Comparison of ENCODE assay signal across 13 cellular contexts in the genomic region with DNA sequence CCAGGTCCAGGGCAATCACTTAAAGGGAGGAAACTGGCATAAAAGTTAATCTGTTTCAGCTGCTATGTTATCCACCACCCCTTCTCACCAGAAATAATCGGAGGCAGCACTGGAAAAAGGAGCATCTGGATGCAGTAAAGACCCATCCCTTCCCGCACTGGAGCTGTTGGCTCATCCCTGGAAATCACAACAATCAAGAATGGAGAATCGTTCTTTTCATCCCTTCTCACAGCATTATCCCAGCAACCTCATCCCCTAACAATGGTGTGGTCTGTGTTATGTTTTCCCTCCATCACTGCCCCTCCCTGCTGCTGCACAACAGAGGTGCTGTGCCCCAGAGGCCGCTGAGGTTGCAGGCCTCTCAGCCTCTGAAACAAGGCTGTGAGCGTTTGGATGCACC.
DNase-seq lines count a peak whose midpoint lies in the region; ATAC-seq and TF ChIP-seq lines count a peak whose summit lies in the region.
"Had no signal": no experiment of that assay in that cellular context is flagged by ENCODE, and none has a peak within 500 bp of the region (broad histone marks: within the 10 kb centered on the region; RNA-seq: fewer than 3 reads in every experiment).

No MANE protein-coding gene starts in this region.

- H4K91ac ChIP-seq in mesenchymal stem cell (ENCODE audit: low read length), result no peak overlapping the region

- no peak overlapping the region for H3K18ac ChIP-seq in mesenchymal stem cell (ENCODE audit: low read depth in 1 of 2, low read length in 2 of 2)

- TF ChIP-seq CTCF in ascending aorta (IDR thresholded peaks at IDR 0.05), result no peak
- no peak for TF ChIP-seq CTCF in brain microvascular endothelial cell (IDR thresholded peaks at IDR 0.05; ENCODE audit: low read depth, low read length, missing control alignments)

- WGBS in mesenchymal stem cell, result 81% methylated on average over 5 of the region's 5 CpGs

- peaks cover 37% of the 10 kb centered on the region for H3K79me1 ChIP-seq in mesenchymal stem cell (replicated peaks; ENCODE audit: low read length, poor library complexity, severe bottlenecking)

- H3K27me3 ChIP-seq in ascending aorta, result no peaks in the 10 kb centered on the region
- H3K27me3 ChIP-seq in mesenchymal stem cell (ENCODE audit: control insufficient read depth in 1 of 2, insufficient read depth in 1 of 2, low read length in 2 of 2), result no peaks in the 10 kb centered on the region
- H3K27me3 ChIP-seq in brain microvascular endothelial cell (replicated peaks), result no peaks in the 10 kb centered on the region

- H3K27ac ChIP-seq in ascending aorta, result peak overlapping the region; percentile 48 to 62
- H3K27ac ChIP-seq in mesenchymal stem cell (ENCODE audit: low read length, poor library complexity, severe bottlenecking), result no peak overlapping the region
- H3K27ac ChIP-seq in brain microvascular endothelial cell, result no peak overlapping the region
- H3K27ac ChIP-seq: A549 had no signal

- no peak overlapping the region for H3K23ac ChIP-seq in mesenchymal stem cell (ENCODE audit: low read length in 2 of 2)

- no peak overlapping the region for H3K4me2 ChIP-seq in mesenchymal stem cell (ENCODE audit: low read length, poor library complexity, severe bottlenecking)
- H3K4me2 ChIP-seq: A549 had no signal

- in situ Hi-C loops in brain microvascular endothelial cell (cut with HindIII; ENCODE audit: low pct_ligation_motif_present, low sequenced_read_pairs), result no loop called here

- no peak overlapping the region for H4K8ac ChIP-seq in mesenchymal stem cell (ENCODE audit: low read length)

- H3K4me1 ChIP-seq in ascending aorta, result peaks cover 3 to 29% of the 10 kb centered on the region in 2 donors
- no peaks in the 10 kb centered on the region for H3K4me1 ChIP-seq in mesenchymal stem cell (ENCODE audit: control insufficient read depth, insufficient read depth, low read depth, low read length)

- H2BK120ac ChIP-seq in mesenchymal stem cell (ENCODE audit: low read depth, low read length), result no peak overlapping the region

- H2AK5ac ChIP-seq in mesenchymal stem cell (ENCODE audit: low read length, severe bottlenecking), result no peak overlapping the region

- peak overlapping the region; percentile 64 for H3K9ac ChIP-seq in mesenchymal stem cell (ENCODE audit: low read length)

- intact Hi-C loops in ascending aorta (cut with DNase I), result no loop called here

- H3K4me3 ChIP-seq in ascending aorta, result peak overlapping the region in 1 of 2 donors; percentile 0
- H3K4me3 ChIP-seq in mesenchymal stem cell (ENCODE audit: insufficient read depth in 1 of 2, low read depth in 1 of 2, low read length in 2 of 2), result peak overlapping the region in 1 of 2 experiments; percentile 31
- no peak overlapping the region for H3K4me3 ChIP-seq in brain microvascular endothelial cell (ENCODE audit: low read depth, low read length)
- H3K4me3 ChIP-seq: A549 had no signal

- H2BK5ac ChIP-seq in mesenchymal stem cell (ENCODE audit: low read depth, low read length, poor library complexity, severe bottlenecking), result no peak overlapping the region

- no peak overlapping the region for H3K4ac ChIP-seq in mesenchymal stem cell (ENCODE audit: low read depth in 1 of 2, low read length in 2 of 2)

- H3K9me3 ChIP-seq in ascending aorta (no peaks in the 10 kb centered on the region), mesenchymal stem cell (ENCODE audit: control insufficient read depth, low read length) (no peaks in the 10 kb centered on the region)
- H3K9me3 ChIP-seq: A549 had no signal

- ATAC-seq in GM19328 (IDR thresholded peaks at IDR 0.05; ENCODE audit: unreplicated experiment), result no peak
- ATAC-seq in HG03025 (IDR thresholded peaks at IDR 0.05; ENCODE audit: low FRiP score, unreplicated experiment), result no peak
- ATAC-seq: A549, HCT116, T-helper 17 cell had no signal

- H2AFZ ChIP-seq in mesenchymal stem cell (ENCODE audit: low read depth, low read length), result no peak overlapping the region

- H2BK12ac ChIP-seq in mesenchymal stem cell (ENCODE audit: low read length in 2 of 2), result no peak overlapping the region

- H3K14ac ChIP-seq in mesenchymal stem cell (ENCODE audit: low read length in 2 of 2), result no peak overlapping the region

- no peaks in the 10 kb centered on the region for H3K36me3 ChIP-seq in ascending aorta
- no peaks in the 10 kb centered on the region for H3K36me3 ChIP-seq in mesenchymal stem cell (ENCODE audit: control insufficient read depth in 1 of 2, insufficient read depth in 2 of 2, low read depth in 1 of 2, low read length in 2 of 2)
- no peaks in the 10 kb centered on the region for H3K36me3 ChIP-seq in brain microvascular endothelial cell (replicated peaks)

- DNase-seq in NCI-H1694 treated with DMSO at 0.1 percent for 48 hours (lab: John Stamatoyannopoulos, UW) (peak; percentile 1), NCI-H1694 (lab: John Stamatoyannopoulos, UW) (no peak), ascending aorta (ENCODE audit: low spot score in 2 of 2) (no peak), mesenchymal stem cell (no peak), superior temporal gyrus (ENCODE audit: extremely low spot score) (peak; percentile 96), brain microvascular endothelial cell (no peak)
- DNase-seq: MM.1S; stimulated activated naive CD4-positive, alpha-beta T cell treated with Interleukin-2 at 50 U/mL for 16 hours; T-helper 17 cell had no signal

- H2BK15ac ChIP-seq in mesenchymal stem cell (ENCODE audit: low read depth, poor library complexity, severe bottlenecking), result no peak overlapping the region

Comparison
In these comparisons a context has a peak if more than half of its experiments do, and no peak if none do; other contexts are left out.
1. DNase-seq: peak in NCI-H1694 treated with DMSO at 0.1 percent for 48 hours (single experiment) and superior temporal gyrus (single experiment); none in NCI-H1694 (single experiment), ascending aorta (0 of 2), mesenchymal stem cell (single experiment) and brain microvascular endothelial cell (single experiment).
2. H3K27ac ChIP-seq: peak in ascending aorta (2 of 2); none in mesenchymal stem cell (single experiment) and brain microvascular endothelial cell (single experiment).